1 cellular context compared by ENCODE assay signal in genomic region chr12:12639995-12640394, GRCh38. TPM values are rescaled to one million over a fixed set of nuclear protein-coding genes. Genes with fewer than 3 reads are reported as not detected.
"Had no signal": no experiment of that assay in that cellular context is flagged by ENCODE, and none has a peak within 500 bp of the region (broad histone marks: within the 10 kb centered on the region; RNA-seq: fewer than 3 reads in every experiment).

No MANE protein-coding gene starts in this region.

RNA-seq across cellular contexts. Expression of gene GPR19, which starts 56.0 kb away (rescaled TPM):
- total RNA-seq: activated B cell treated with CpG ODN at 0.5 μM for 24 hours had no signal
